In the genomic region with DNA sequence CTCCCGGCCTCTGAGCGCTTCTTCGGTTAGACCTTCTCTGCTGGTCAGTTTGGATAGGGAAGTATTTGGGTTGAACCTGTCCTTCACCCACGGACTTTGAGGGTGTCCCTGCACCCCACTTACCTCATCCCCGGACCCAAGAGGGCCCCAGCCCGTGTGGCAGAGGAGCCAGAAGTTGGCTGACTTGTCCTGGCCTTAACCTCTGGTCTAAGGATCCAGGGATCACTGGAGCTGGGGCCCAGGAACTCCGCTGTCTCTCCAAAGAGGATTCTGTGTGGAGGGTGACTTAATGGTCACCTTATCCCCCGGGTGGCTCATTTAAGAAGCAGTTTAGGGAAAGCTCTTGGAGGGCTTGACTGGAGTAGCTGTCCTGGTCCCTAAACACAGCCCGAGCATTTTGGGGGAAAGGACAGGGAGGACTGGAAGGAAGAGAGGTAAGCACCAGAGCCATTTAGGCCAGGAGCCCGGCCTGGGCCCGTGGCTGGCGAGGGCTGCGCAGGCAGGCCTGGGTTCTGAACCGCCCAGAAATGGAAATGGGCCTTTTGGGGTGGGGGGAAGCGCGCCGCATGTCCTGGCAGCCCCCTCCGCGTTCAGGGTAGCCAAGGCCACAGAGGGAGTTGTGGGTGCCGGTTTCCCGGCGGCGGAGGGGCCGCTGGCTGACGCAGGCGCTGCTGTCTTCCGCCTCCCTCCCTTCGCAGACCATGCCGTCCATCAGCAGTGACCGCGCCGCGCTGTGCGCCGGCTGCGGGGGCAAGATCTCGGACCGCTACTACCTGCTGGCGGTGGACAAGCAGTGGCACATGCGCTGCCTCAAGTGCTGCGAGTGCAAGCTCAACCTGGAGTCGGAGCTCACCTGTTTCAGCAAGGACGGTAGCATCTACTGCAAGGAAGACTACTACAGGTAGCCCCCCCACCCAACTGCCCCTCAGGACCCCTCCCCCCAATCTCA, we compare ENCODE assay signal across 3 cellular contexts.
TF ChIP-seq lines count a peak whose summit lies in the region.

No MANE protein-coding gene starts in this region.

TF ChIP-seq in SK-N-SH, 30 proteins besides CTCF, POLR2A, EP300 and RAD21:
- TF ChIP-seq SMC3 (IDR thresholded peaks at IDR 0.05; ENCODE audit: low read depth, low read length) = no peak
- no peak for TF ChIP-seq TCF12 (IDR thresholded peaks at IDR 0.05)
- TF ChIP-seq, protein P1, sequence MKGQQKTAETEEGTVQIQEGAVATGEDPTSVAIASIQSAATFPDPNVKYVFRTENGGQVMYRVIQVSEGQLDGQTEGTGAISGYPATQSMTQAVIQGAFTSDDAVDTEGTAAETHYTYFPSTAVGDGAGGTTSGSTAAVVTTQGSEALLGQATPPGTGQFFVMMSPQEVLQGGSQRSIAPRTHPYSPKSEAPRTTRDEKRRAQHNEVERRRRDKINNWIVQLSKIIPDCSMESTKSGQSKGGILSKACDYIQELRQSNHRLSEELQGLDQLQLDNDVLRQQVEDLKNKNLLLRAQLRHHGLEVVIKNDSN (IDR thresholded peaks at IDR 0.05; ENCODE audit: borderline replicate concordance, low read depth) = no peak
- TF ChIP-seq EZH2phosphoT487 (IDR thresholded peaks at IDR 0.05; ENCODE audit: borderline replicate concordance, low read depth) = no peak
- no peak for TF ChIP-seq GABPA (IDR thresholded peaks at IDR 0.05; ENCODE audit: low read depth)
- TF ChIP-seq, protein P2, sequence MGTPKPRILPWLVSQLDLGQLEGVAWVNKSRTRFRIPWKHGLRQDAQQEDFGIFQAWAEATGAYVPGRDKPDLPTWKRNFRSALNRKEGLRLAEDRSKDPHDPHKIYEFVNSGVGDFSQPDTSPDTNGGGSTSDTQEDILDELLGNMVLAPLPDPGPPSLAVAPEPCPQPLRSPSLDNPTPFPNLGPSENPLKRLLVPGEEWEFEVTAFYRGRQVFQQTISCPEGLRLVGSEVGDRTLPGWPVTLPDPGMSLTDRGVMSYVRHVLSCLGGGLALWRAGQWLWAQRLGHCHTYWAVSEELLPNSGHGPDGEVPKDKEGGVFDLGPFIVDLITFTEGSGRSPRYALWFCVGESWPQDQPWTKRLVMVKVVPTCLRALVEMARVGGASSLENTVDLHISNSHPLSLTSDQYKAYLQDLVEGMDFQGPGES (IDR thresholded peaks at IDR 0.05; ENCODE audit: low read depth, low read length) = no peak
- no peak for TF ChIP-seq GATA2 (CRISPR knock-in tag; IDR thresholded peaks at IDR 0.05)
- no peak for TF ChIP-seq POLR2AphosphoS5 (IDR thresholded peaks at IDR 0.05; ENCODE audit: low read depth, low read length)
- no peak for TF ChIP-seq FOSL2 (IDR thresholded peaks at IDR 0.05; ENCODE audit: borderline replicate concordance, low read depth)
- TF ChIP-seq MXI1 (IDR thresholded peaks at IDR 0.05; ENCODE audit: low read depth, low read length) = no peak

TF ChIP-seq in SK-N-SH treated with all-trans-retinoic acid at 6 μM for 48 hours, 23 proteins besides CTCF, POLR2A, EP300 and RAD21 (continues in another document):
- no peak for TF ChIP-seq OSR1 (CRISPR knock-in tag; IDR thresholded peaks at IDR 0.05)
- no peak for TF ChIP-seq RARB (CRISPR knock-in tag; IDR thresholded peaks at IDR 0.05)
- TF ChIP-seq SNAI2 (CRISPR knock-in tag; IDR thresholded peaks at IDR 0.05) = no peak
- no peak for TF ChIP-seq TOX (CRISPR knock-in tag; IDR thresholded peaks at IDR 0.05; ENCODE audit: borderline replicate concordance)
- TF ChIP-seq ZFP3 (CRISPR knock-in tag; IDR thresholded peaks at IDR 0.05) = no peak
- no peak for TF ChIP-seq ESRRG (CRISPR knock-in tag; IDR thresholded peaks at IDR 0.05)
- no peak for TF ChIP-seq ZNF565 (CRISPR knock-in tag; conservative IDR thresholded peaks at IDR 0.05; ENCODE audit: low read depth)
- TF ChIP-seq, protein P3, sequence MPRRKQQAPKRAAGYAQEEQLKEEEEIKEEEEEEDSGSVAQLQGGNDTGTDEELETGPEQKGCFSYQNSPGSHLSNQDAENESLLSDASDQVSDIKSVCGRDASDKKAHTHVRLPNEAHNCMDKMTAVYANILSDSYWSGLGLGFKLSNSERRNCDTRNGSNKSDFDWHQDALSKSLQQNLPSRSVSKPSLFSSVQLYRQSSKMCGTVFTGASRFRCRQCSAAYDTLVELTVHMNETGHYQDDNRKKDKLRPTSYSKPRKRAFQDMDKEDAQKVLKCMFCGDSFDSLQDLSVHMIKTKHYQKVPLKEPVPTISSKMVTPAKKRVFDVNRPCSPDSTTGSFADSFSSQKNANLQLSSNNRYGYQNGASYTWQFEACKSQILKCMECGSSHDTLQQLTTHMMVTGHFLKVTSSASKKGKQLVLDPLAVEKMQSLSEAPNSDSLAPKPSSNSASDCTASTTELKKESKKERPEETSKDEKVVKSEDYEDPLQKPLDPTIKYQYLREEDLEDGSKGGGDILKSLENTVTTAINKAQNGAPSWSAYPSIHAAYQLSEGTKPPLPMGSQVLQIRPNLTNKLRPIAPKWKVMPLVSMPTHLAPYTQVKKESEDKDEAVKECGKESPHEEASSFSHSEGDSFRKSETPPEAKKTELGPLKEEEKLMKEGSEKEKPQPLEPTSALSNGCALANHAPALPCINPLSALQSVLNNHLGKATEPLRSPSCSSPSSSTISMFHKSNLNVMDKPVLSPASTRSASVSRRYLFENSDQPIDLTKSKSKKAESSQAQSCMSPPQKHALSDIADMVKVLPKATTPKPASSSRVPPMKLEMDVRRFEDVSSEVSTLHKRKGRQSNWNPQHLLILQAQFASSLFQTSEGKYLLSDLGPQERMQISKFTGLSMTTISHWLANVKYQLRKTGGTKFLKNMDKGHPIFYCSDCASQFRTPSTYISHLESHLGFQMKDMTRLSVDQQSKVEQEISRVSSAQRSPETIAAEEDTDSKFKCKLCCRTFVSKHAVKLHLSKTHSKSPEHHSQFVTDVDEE (CRISPR knock-in tag; IDR thresholded peaks at IDR 0.05) = no peak
- TF ChIP-seq ZC3H10 (CRISPR knock-in tag; IDR thresholded peaks at IDR 0.05) = no peak
- TF ChIP-seq ZNF8 (CRISPR knock-in tag; IDR thresholded peaks at IDR 0.05) = no peak
- TF ChIP-seq, protein P4, sequence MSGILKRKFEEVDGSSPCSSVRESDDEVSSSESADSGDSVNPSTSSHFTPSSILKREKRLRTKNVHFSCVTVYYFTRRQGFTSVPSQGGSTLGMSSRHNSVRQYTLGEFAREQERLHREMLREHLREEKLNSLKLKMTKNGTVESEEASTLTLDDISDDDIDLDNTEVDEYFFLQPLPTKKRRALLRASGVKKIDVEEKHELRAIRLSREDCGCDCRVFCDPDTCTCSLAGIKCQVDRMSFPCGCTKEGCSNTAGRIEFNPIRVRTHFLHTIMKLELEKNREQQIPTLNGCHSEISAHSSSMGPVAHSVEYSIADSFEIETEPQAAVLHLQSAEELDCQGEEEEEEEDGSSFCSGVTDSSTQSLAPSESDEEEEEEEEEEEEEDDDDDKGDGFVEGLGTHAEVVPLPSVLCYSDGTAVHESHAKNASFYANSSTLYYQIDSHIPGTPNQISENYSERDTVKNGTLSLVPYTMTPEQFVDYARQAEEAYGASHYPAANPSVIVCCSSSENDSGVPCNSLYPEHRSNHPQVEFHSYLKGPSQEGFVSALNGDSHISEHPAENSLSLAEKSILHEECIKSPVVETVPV (CRISPR knock-in tag; IDR thresholded peaks at IDR 0.05) = no peak
- TF ChIP-seq CSDC2 (CRISPR knock-in tag; IDR thresholded peaks at IDR 0.05) = no peak
- no peak for TF ChIP-seq ZNF70 (CRISPR knock-in tag; IDR thresholded peaks at IDR 0.05)
- TF ChIP-seq ZFP30 (CRISPR knock-in tag; IDR thresholded peaks at IDR 0.05) = no peak
- TF ChIP-seq, protein P5, sequence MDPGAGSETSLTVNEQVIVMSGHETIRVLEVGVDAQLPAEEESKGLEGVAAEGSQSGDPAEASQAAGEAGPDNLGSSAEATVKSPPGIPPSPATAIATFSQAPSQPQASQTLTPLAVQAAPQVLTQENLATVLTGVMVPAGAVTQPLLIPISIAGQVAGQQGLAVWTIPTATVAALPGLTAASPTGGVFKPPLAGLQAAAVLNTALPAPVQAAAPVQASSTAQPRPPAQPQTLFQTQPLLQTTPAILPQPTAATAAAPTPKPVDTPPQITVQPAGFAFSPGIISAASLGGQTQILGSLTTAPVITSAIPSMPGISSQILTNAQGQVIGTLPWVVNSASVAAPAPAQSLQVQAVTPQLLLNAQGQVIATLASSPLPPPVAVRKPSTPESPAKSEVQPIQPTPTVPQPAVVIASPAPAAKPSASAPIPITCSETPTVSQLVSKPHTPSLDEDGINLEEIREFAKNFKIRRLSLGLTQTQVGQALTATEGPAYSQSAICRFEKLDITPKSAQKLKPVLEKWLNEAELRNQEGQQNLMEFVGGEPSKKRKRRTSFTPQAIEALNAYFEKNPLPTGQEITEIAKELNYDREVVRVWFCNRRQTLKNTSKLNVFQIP (CRISPR knock-in tag; IDR thresholded peaks at IDR 0.05; ENCODE audit: borderline replicate concordance, low read depth) = no peak
- TF ChIP-seq ISL1 (CRISPR knock-in tag; IDR thresholded peaks at IDR 0.05) = no peak
- TF ChIP-seq ARNTL (CRISPR knock-in tag; IDR thresholded peaks at IDR 0.05; ENCODE audit: borderline replicate concordance, low read depth) = no peak

TF ChIP-seq in GM23338, 12 proteins besides CTCF, POLR2A, EP300 and RAD21:
- TF ChIP-seq, protein P6, sequence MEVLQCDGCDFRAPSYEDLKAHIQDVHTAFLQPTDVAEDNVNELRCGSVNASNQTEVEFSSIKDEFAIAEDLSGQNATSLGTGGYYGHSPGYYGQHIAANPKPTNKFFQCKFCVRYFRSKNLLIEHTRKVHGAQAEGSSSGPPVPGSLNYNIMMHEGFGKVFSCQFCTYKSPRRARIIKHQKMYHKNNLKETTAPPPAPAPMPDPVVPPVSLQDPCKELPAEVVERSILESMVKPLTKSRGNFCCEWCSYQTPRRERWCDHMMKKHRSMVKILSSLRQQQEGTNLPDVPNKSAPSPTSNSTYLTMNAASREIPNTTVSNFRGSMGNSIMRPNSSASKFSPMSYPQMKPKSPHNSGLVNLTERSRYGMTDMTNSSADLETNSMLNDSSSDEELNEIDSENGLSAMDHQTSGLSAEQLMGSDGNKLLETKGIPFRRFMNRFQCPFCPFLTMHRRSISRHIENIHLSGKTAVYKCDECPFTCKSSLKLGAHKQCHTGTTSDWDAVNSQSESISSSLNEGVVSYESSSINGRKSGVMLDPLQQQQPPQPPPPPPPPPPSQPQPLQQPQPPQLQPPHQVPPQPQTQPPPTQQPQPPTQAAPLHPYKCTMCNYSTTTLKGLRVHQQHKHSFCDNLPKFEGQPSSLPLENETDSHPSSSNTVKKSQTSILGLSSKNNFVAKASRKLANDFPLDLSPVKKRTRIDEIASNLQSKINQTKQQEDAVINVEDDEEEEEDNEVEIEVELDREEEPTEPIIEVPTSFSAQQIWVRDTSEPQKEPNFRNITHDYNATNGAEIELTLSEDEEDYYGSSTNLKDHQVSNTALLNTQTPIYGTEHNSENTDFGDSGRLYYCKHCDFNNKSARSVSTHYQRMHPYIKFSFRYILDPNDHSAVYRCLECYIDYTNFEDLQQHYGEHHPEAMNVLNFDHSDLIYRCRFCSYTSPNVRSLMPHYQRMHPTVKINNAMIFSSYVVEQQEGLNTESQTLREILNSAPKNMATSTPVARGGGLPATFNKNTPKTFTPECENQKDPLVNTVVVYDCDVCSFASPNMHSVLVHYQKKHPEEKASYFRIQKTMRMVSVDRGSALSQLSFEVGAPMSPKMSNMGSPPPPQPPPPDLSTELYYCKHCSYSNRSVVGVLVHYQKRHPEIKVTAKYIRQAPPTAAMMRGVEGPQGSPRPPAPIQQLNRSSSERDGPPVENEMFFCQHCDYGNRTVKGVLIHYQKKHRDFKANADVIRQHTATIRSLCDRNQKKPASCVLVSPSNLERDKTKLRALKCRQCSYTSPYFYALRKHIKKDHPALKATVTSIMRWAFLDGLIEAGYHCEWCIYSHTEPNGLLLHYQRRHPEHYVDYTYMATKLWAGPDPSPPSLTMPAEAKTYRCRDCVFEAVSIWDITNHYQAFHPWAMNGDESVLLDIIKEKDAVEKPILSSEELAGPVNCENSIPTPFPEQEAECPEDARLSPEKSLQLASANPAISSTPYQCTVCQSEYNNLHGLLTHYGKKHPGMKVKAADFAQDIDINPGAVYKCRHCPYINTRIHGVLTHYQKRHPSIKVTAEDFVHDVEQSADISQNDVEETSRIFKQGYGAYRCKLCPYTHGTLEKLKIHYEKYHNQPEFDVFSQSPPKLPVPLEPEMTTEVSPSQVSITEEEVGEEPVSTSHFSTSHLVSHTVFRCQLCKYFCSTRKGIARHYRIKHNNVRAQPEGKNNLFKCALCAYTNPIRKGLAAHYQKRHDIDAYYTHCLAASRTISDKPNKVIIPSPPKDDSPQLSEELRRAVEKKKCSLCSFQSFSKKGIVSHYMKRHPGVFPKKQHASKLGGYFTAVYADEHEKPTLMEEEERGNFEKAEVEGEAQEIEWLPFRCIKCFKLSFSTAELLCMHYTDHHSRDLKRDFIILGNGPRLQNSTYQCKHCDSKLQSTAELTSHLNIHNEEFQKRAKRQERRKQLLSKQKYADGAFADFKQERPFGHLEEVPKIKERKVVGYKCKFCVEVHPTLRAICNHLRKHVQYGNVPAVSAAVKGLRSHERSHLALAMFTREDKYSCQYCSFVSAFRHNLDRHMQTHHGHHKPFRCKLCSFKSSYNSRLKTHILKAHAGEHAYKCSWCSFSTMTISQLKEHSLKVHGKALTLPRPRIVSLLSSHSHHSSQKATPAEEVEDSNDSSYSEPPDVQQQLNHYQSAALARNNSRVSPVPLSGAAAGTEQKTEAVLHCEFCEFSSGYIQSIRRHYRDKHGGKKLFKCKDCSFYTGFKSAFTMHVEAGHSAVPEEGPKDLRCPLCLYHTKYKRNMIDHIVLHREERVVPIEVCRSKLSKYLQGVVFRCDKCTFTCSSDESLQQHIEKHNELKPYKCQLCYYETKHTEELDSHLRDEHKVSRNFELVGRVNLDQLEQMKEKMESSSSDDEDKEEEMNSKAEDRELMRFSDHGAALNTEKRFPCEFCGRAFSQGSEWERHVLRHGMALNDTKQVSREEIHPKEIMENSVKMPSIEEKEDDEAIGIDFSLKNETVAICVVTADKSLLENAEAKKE (CRISPR knock-in tag; IDR thresholded peaks at IDR 0.05) = no peak
- no peak for TF ChIP-seq NANOG (IDR thresholded peaks at IDR 0.05; ENCODE audit: borderline replicate concordance)
- TF ChIP-seq EZH2phosphoT487 (IDR thresholded peaks at IDR 0.05; ENCODE audit: unreplicated experiment) = peak; percentile 92
- TF ChIP-seq EZH2 (IDR thresholded peaks at IDR 0.05; ENCODE audit: low read depth, unreplicated experiment) = peak; percentile 96
